Comparison of ENCODE assay signal across 8 cellular contexts in the genomic region with DNA sequence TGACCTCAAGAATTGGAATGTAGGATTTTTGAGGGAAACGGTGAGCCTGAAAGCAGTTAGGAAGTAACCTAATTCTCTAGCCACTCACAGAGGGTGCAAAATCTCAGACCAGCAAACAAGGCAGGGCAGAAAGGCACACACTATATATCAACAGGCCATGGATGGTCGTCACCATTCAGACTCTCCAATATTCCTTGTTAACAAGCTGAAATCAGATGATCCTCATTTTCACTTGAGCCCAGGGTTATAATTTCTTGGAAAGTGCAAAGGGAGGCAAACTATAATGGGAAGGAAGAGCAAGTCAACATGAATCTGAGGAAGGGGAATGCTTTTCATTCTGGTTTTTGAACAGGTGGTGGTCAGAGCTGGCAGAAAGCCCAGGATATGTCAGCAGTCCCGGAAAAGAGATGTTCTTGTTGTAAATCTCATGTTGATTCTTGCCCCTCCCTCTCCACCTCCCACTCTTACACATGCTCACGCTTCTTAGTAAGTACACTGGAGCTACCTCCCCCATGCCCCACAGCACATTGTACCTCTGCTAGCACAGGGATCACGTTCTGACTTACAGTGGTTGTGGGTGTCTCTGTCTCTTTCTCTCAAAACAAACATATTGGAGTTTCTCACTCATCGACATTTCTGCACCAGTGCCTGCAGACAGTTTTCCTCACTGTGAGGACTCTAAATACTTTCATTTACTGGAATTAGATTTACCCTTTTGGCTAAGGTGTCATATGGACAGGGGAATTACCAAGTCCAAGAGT.
A peak's percentile ranks its signal among the peaks of the same experiment; 100 is the strongest.
DNase-seq lines count a peak whose midpoint lies in the region; ATAC-seq and TF ChIP-seq lines count a peak whose summit lies in the region.

No MANE protein-coding gene starts in this region.

- H3K27me3 ChIP-seq in BLaER1 (no peaks in the 10 kb centered on the region), thyroid gland (no peaks in the 10 kb centered on the region)

- peak; percentile 40 for ATAC-seq in GM19372 (IDR thresholded peaks at IDR 0.05; ENCODE audit: low read depth, unreplicated experiment)
- peak; percentile 76 for ATAC-seq in HG03442 (IDR thresholded peaks at IDR 0.05; ENCODE audit: unreplicated experiment)

- peak overlapping the region; percentile 71 for H3K27ac Mint-ChIP-seq in activated naive CD4-positive, alpha-beta T cell treated with anti-CD3 and anti-CD28 coated beads, Interleukin-2, amount 10 ng/mL, durations not matched to agents 7 days and 5 days

- no peak overlapping the region for H3K4me3 Mint-ChIP-seq in activated naive CD4-positive, alpha-beta T cell treated with anti-CD3 and anti-CD28 coated beads, Interleukin-2, amount 10 ng/mL, durations not matched to agents 7 days and 5 days

- H3K9me3 Mint-ChIP-seq in activated naive CD4-positive, alpha-beta T cell treated with anti-CD3 and anti-CD28 coated beads, Interleukin-2, amount 10 ng/mL, durations not matched to agents 7 days and 5 days: peaks cover 19% of the 10 kb centered on the region

- intact Hi-C loops in thyroid gland (cut with DNase I): no loop called here

- peak overlapping the region; percentile 47 for H3K4me2 ChIP-seq in BLaER1

- TF ChIP-seq POLR2A in thyroid gland (IDR thresholded peaks at IDR 0.05): no peak

- H3K4me1 Mint-ChIP-seq in activated naive CD4-positive, alpha-beta T cell treated with anti-CD3 and anti-CD28 coated beads, Interleukin-2, amount 10 ng/mL, durations not matched to agents 7 days and 5 days: peaks cover 61% of the 10 kb centered on the region

- peaks cover 20% of the 10 kb centered on the region for H3K36me3 Mint-ChIP-seq in activated naive CD4-positive, alpha-beta T cell treated with anti-CD3 and anti-CD28 coated beads, Interleukin-2, amount 10 ng/mL, durations not matched to agents 7 days and 5 days

- TF ChIP-seq CTCF in thyroid gland (IDR thresholded peaks at IDR 0.05): no peak

- H3K4me1 ChIP-seq in BLaER1: peaks cover 30% of the 10 kb centered on the region
- peaks cover 0 to 8% of the 10 kb centered on the region in 2 donors for H3K4me1 ChIP-seq in thyroid gland

- H3K27ac ChIP-seq in BLaER1 (no peak overlapping the region), thyroid gland (no peak overlapping the region)

- DNase-seq in NCI-H82 treated with DMSO at 0.1 percent for 48 hours (lab: John Stamatoyannopoulos, UW; ENCODE audit: unreplicated experiment) (peak; percentile 97), mucosa of gallbladder (ENCODE audit: low spot score) (peak; percentile 29), thyroid gland (peak; percentile 7 to 21), LoVo (ENCODE audit: low spot score) (no peak)
- peak; percentile 52 for DNase-seq in activated naive CD4-positive, alpha-beta T cell treated with anti-CD3 and anti-CD28 coated beads, Interleukin-2, amount 10 ng/mL, durations not matched to agents 7 days and 5 days

- H3K27me3 Mint-ChIP-seq in activated naive CD4-positive, alpha-beta T cell treated with anti-CD3 and anti-CD28 coated beads, Interleukin-2, amount 10 ng/mL, durations not matched to agents 7 days and 5 days: no peaks in the 10 kb centered on the region

- H3K4me3 ChIP-seq in BLaER1: no peak overlapping the region
- H3K4me3 ChIP-seq in thyroid gland (replicated peaks in 1 of 3): no peak overlapping the region

- CTCF ChIA-PET in activated naive CD4-positive, alpha-beta T cell treated with anti-CD3 and anti-CD28 coated beads, Interleukin-2, amount 10 ng/mL, durations not matched to agents 7 days and 5 days (lab: Charles Lee): interaction anchor here (1.2 to 1.9 kb wide), 4 partner anchors 17 to 26 kb away, joined by 3 to 7 read pairs (median 4); no protein-coding TSS in a partner anchor

- H4K20me1 ChIP-seq in BLaER1: no peaks in the 10 kb centered on the region

- peaks cover 18% of the 10 kb centered on the region for H3K9me3 ChIP-seq in BLaER1
- no peaks in the 10 kb centered on the region for H3K9me3 ChIP-seq in thyroid gland

- no peak overlapping the region for H3K9ac ChIP-seq in BLaER1

- 33 to 36% methylated on average over 6 of the region's 6 CpGs for WGBS in thyroid gland, 2 donors

- H3K36me3 ChIP-seq in BLaER1: no peaks in the 10 kb centered on the region
- H3K36me3 ChIP-seq in thyroid gland: no peaks in the 10 kb centered on the region
